In genomic region chr19:21693399-21693798, GRCh38 we compare ENCODE assay signal across 25 cellular contexts.
"Had no signal": no experiment of that assay in that cellular context is flagged by ENCODE, and none has a peak within 500 bp of the region (broad histone marks: within the 10 kb centered on the region; RNA-seq: fewer than 3 reads in every experiment).

No MANE protein-coding gene starts in this region.

- H3K27ac ChIP-seq: colonic mucosa, epithelial cell of prostate, esophagus muscularis mucosa, foreskin keratinocyte, gastroesophageal sphincter, heart left ventricle, hepatocyte, left lung, lower lobe of right lung had no signal

- ATAC-seq: foreskin keratinocyte, gastroesophageal sphincter, heart left ventricle, left lung, left ventricle myocardium superior, lower lobe of right lung, mucosa of descending colon had no signal

- H3K27ac Mint-ChIP-seq: dendritic cell treated with granulocyte-macrophage colony-stimulating factor and Interleukin-4, amounts not matched to agents 40 ng/mL and 50 ng/mL, for 4 days; immature natural killer cell had no signal

- H3K4me3 Mint-ChIP-seq: dendritic cell treated with granulocyte-macrophage colony-stimulating factor and Interleukin-4, amounts not matched to agents 40 ng/mL and 50 ng/mL, for 4 days; immature natural killer cell had no signal

- H3K9me3 Mint-ChIP-seq: dendritic cell treated with granulocyte-macrophage colony-stimulating factor and Interleukin-4, amounts not matched to agents 40 ng/mL and 50 ng/mL, for 4 days had no signal

- H2AFZ ChIP-seq: hepatocyte had no signal

- H3K4me2 ChIP-seq: hepatocyte had no signal

- H3K79me2 ChIP-seq: hepatocyte had no signal

- H3K36me3 ChIP-seq: colonic mucosa, esophagus muscularis mucosa, gastroesophageal sphincter, heart left ventricle, left lung, lower lobe of right lung had no signal

- FAIRE-seq: endothelial cell of umbilical vein, frontal cortex, kidney had no signal

- H3K27me3 ChIP-seq: colonic mucosa, esophagus muscularis mucosa, foreskin keratinocyte, gastroesophageal sphincter, heart left ventricle, hepatocyte, left lung had no signal

- DNase-seq: colonic mucosa; cortex of kidney; effector CD8-positive, alpha-beta T cell; erythroblast; heart left ventricle; hypothalamus; immature natural killer cell; islet precursor cell; kidney; kidney glomerular epithelial cell; left cardiac atrium; left lung; left ventricle myocardium superior; lower lobe of right lung; mesenchymal stem cell; mucosa of descending colon had no signal

- H3K36me3 Mint-ChIP-seq: immature natural killer cell, mesothelial cell of epicardium had no signal

- H3K4me1 Mint-ChIP-seq: immature natural killer cell had no signal

- H3K4me1 ChIP-seq: colonic mucosa, foreskin keratinocyte, left lung, lower lobe of right lung had no signal

- H3K9me3 ChIP-seq: colonic mucosa, esophagus muscularis mucosa, gastroesophageal sphincter, heart left ventricle, left lung, lower lobe of right lung, mucosa of descending colon had no signal

- H3K4me3 ChIP-seq: colonic mucosa, esophagus muscularis mucosa, gastroesophageal sphincter, heart left ventricle, hepatocyte, left lung, lower lobe of right lung, mucosa of descending colon had no signal

- H3K27me3 Mint-ChIP-seq: dendritic cell treated with granulocyte-macrophage colony-stimulating factor and Interleukin-4, amounts not matched to agents 40 ng/mL and 50 ng/mL, for 4 days had no signal
